ENCODE assay signal across 18 cellular contexts in genomic region chr15:51025454-51025846, GRCh38.
A peak's percentile ranks its signal among the peaks of the same experiment; 100 is the strongest.
DNase-seq lines count a peak whose midpoint lies in the region; ATAC-seq and TF ChIP-seq lines count a peak whose summit lies in the region.
"Had no signal": no experiment of that assay in that cellular context is flagged by ENCODE, and none has a peak within 500 bp of the region (broad histone marks: within the 10 kb centered on the region; RNA-seq: fewer than 3 reads in every experiment).

No MANE protein-coding gene starts in this region.

- H3K9me3 ChIP-seq in suprapubic skin, result no peaks in the 10 kb centered on the region
- no peaks in the 10 kb centered on the region for H3K9me3 ChIP-seq in left lung
- H3K9me3 ChIP-seq in thyroid gland, result no peaks in the 10 kb centered on the region

- CTCF ChIA-PET in RWPE1 (lab: Yijun Ruan, JAX), result no interaction called here

- H3K4me3 ChIP-seq in suprapubic skin, result no peak overlapping the region
- no peak overlapping the region for H3K4me3 ChIP-seq in left lung
- no peak overlapping the region for H3K4me3 ChIP-seq in thyroid gland (replicated peaks in 1 of 3)
- H3K4me3 ChIP-seq: GM23248, PC-9 had no signal

- intact Hi-C loops in left lung (cut with DNase I), result no loop called here
- intact Hi-C loops in thyroid gland (cut with DNase I), result no loop called here
- intact Hi-C loops in posterior cingulate gyrus (cut with DNase I), result no loop called here

- no peak for TF ChIP-seq EP300 in suprapubic skin (IDR thresholded peaks at IDR 0.05)

- peak overlapping the region; percentile 100 for H3K27ac ChIP-seq in RWPE1
- peak overlapping the region; percentile 92 for H3K27ac ChIP-seq in foreskin keratinocyte
- peak overlapping the region; percentile 87 for H3K27ac ChIP-seq in suprapubic skin
- no peak overlapping the region for H3K27ac ChIP-seq in left lung
- no peak overlapping the region for H3K27ac ChIP-seq in thyroid gland
- H3K27ac ChIP-seq: 22Rv1, GM23248, PC-9 had no signal

- H3K27me3 ChIP-seq in foreskin keratinocyte, result no peaks in the 10 kb centered on the region
- H3K27me3 ChIP-seq in suprapubic skin, result no peaks in the 10 kb centered on the region
- no peaks in the 10 kb centered on the region for H3K27me3 ChIP-seq in left lung
- no peaks in the 10 kb centered on the region for H3K27me3 ChIP-seq in thyroid gland

- POLR2A ChIA-PET in RWPE1 (lab: Yijun Ruan, JAX; ENCODE audit: low non-redundant PET), result no interaction called here

- TF ChIP-seq CTCF in RWPE1 (conservative IDR thresholded peaks at IDR 0.05; ENCODE audit: low read depth) (no peak), foreskin keratinocyte (conservative IDR thresholded peaks at IDR 0.05) (no peak), suprapubic skin (IDR thresholded peaks at IDR 0.05) (no peak), left lung (IDR thresholded peaks at IDR 0.05) (no peak), thyroid gland (IDR thresholded peaks at IDR 0.05) (no peak)

- ATAC-seq in foreskin keratinocyte, result peak; percentile 24
- ATAC-seq in left lung, result no peak

- H3K4me1 ChIP-seq in foreskin keratinocyte (peaks cover 12% of the 10 kb centered on the region), suprapubic skin (peaks cover 24% of the 10 kb centered on the region), left lung (no peaks in the 10 kb centered on the region), thyroid gland (peaks cover 3% of the 10 kb centered on the region in 2 donors)
- H3K4me1 ChIP-seq: Caco-2 had no signal

- DNase-seq in DMS 273 (lab: John Stamatoyannopoulos, UW; ENCODE audit: unreplicated experiment) (peak; percentile 67), DMS 273 treated with DMSO at 0.1 percent for 48 hours (lab: John Stamatoyannopoulos, UW) (no peak), RWPE1 (ENCODE audit: low spot score) (no peak), foreskin keratinocyte (peak in 1 of 2 donors; percentile 28), suprapubic skin (ENCODE audit: low spot score in 2 of 2) (no peak), left lung (no peak), thyroid gland (no peak), posterior cingulate gyrus (no peak)
- DNase-seq: Caco-2; CD4-positive, CD25-positive, alpha-beta regulatory T cell; DMS79; KBM-7; NCI-H1092; NCI-H187; NCI-H748 treated with DMSO at 0.1 percent for 48 hours; PC-9 had no signal

- H3K36me3 ChIP-seq in suprapubic skin (no peaks in the 10 kb centered on the region), left lung (no peaks in the 10 kb centered on the region), thyroid gland (no peaks in the 10 kb centered on the region)

- 35% methylated on average over 3 of the region's 3 CpGs for WGBS in suprapubic skin
- WGBS in thyroid gland, 2 donors, result 91 to 97% methylated on average over 3 of the region's 3 CpGs

- TF ChIP-seq POLR2A in suprapubic skin (IDR thresholded peaks at IDR 0.05), result no peak
- TF ChIP-seq POLR2A in thyroid gland (IDR thresholded peaks at IDR 0.05), result no peak

Comparison
In these comparisons a context has a peak if more than half of its experiments do, and no peak if none do; other contexts are left out.
1. H3K27ac ChIP-seq: peak in RWPE1 (single experiment), foreskin keratinocyte (single experiment) and suprapubic skin (single experiment); none in left lung (0 of 2) and thyroid gland (0 of 3).